Comparison of ENCODE assay signal across 10 cellular contexts in genomic region chr13:50521750-50522149, GRCh38.
DNase-seq lines count a peak whose midpoint lies in the region; TF ChIP-seq lines count a peak whose summit lies in the region.
"Had no signal": no experiment of that assay in that cellular context is flagged by ENCODE, and none has a peak within 500 bp of the region (broad histone marks: within the 10 kb centered on the region; RNA-seq: fewer than 3 reads in every experiment).

No MANE protein-coding gene starts in this region.

- H3K27me3 Mint-ChIP-seq in CD14-positive monocyte (ENCODE audit: low read depth in 3 of 3): peaks cover 0 to 2% (median 2%) of the 10 kb centered on the region in 3 donors
- no peaks in the 10 kb centered on the region for H3K27me3 Mint-ChIP-seq in glutamatergic neuron (ENCODE audit: unreplicated experiment)
- no peaks in the 10 kb centered on the region for H3K27me3 Mint-ChIP-seq in osteocyte (ENCODE audit: unreplicated experiment)
- peaks cover 4% of the 10 kb centered on the region for H3K27me3 Mint-ChIP-seq in neural progenitor cell (ENCODE audit: insufficient read depth, low read depth)
- H3K27me3 Mint-ChIP-seq: central memory CD8-positive, alpha-beta T cell had no signal

- peaks cover 10% of the 10 kb centered on the region for H3K4me1 ChIP-seq in neural progenitor cell

- no peaks in the 10 kb centered on the region for H3F3A ChIP-seq in neural progenitor cell (ENCODE audit: low read depth)

- H3K36me3 ChIP-seq in SK-N-MC (ENCODE audit: insufficient read depth, low read length) (no peaks in the 10 kb centered on the region), neural progenitor cell (no peaks in the 10 kb centered on the region)

- no peaks in the 10 kb centered on the region for H3K27me3 ChIP-seq in neural progenitor cell

- H3K79me2 ChIP-seq in neural progenitor cell (ENCODE audit: low read depth): no peaks in the 10 kb centered on the region

- H3K4me2 ChIP-seq in neural progenitor cell: no peak overlapping the region

- H3K4me1 Mint-ChIP-seq in CD14-positive monocyte: peaks cover 71% of the 10 kb centered on the region
- peaks cover 19% of the 10 kb centered on the region for H3K4me1 Mint-ChIP-seq in glutamatergic neuron (ENCODE audit: low read depth, unreplicated experiment)
- peaks cover 17% of the 10 kb centered on the region for H3K4me1 Mint-ChIP-seq in osteocyte (ENCODE audit: unreplicated experiment)
- peaks cover 5% of the 10 kb centered on the region for H3K4me1 Mint-ChIP-seq in neural progenitor cell

- H3K27ac ChIP-seq in SK-N-MC: peak overlapping the region; percentile 92
- no peak overlapping the region for H3K27ac ChIP-seq in neural progenitor cell

- peak overlapping the region; percentile 66 to 89 (median 76) for H3K27ac Mint-ChIP-seq in CD14-positive monocyte
- no peak overlapping the region for H3K27ac Mint-ChIP-seq in glutamatergic neuron (ENCODE audit: unreplicated experiment)
- H3K27ac Mint-ChIP-seq in osteocyte (ENCODE audit: unreplicated experiment): peak overlapping the region; percentile 68
- H3K27ac Mint-ChIP-seq in neural progenitor cell: no peak overlapping the region

- no peak for DNase-seq in CD14-positive monocyte (ENCODE audit: low spot score)
- peak; percentile 71 for DNase-seq in SK-N-MC (ENCODE audit: low read depth, low spot score)
- peak; percentile 26 for DNase-seq in glutamatergic neuron
- DNase-seq in osteocyte (ENCODE audit: extremely low spot score, unreplicated experiment): no peak
- DNase-seq in cortex of kidney (lab: John Stamatoyannopoulos, UW): no peak
- DNase-seq in NCI-H1930 (lab: John Stamatoyannopoulos, UW): no peak
- no peak for DNase-seq in neural progenitor cell (ENCODE audit: low spot score)
- DNase-seq in lower leg skin (ENCODE audit: low spot score in 2 of 2): no peak
- DNase-seq: NCI-H774 had no signal

- no peak for TF ChIP-seq POLR2A in lower leg skin (IDR thresholded peaks at IDR 0.05)

- H3K9ac ChIP-seq in SK-N-MC (ENCODE audit: insufficient read length) (no peak overlapping the region), neural progenitor cell (no peak overlapping the region)

- H3K9me3 ChIP-seq in SK-N-MC (ENCODE audit: low read depth, low read length) (no peaks in the 10 kb centered on the region), neural progenitor cell (ENCODE audit: low read depth) (no peaks in the 10 kb centered on the region)

- H4K20me1 ChIP-seq in neural progenitor cell (ENCODE audit: low read depth): no peaks in the 10 kb centered on the region

- intact Hi-C loops in CD14-positive monocyte (cut with micrococcal nuclease): loop anchor here in 1 of 2 donors (10.0 kb wide), 1 partner anchor 207 kb away; no protein-coding TSS in a partner anchor
- intact Hi-C loops in lower leg skin (cut with DNase I; ENCODE audit: low total_unique reads): no loop called here

- TF ChIP-seq CTCF in CD14-positive monocyte (IDR thresholded peaks at IDR 0.05): no peak
- no peak for TF ChIP-seq CTCF in glutamatergic neuron (IDR thresholded peaks at IDR 0.05; ENCODE audit: partially characterized antibody, unreplicated experiment)
- TF ChIP-seq CTCF in osteocyte (IDR thresholded peaks at IDR 0.05): no peak
- TF ChIP-seq CTCF in neural progenitor cell (IDR thresholded peaks at IDR 0.05): no peak
- no peak for TF ChIP-seq CTCF in lower leg skin (IDR thresholded peaks at IDR 0.05)

- H3K9me3 Mint-ChIP-seq in CD14-positive monocyte: no peaks in the 10 kb centered on the region
- H3K9me3 Mint-ChIP-seq in glutamatergic neuron (ENCODE audit: unreplicated experiment): no peaks in the 10 kb centered on the region
- H3K9me3 Mint-ChIP-seq in osteocyte (ENCODE audit: unreplicated experiment): no peaks in the 10 kb centered on the region
- no peaks in the 10 kb centered on the region for H3K9me3 Mint-ChIP-seq in neural progenitor cell
- H3K9me3 Mint-ChIP-seq: central memory CD8-positive, alpha-beta T cell had no signal

- H2AFZ ChIP-seq in neural progenitor cell (replicated peaks): no peak overlapping the region

- H3K4me3 Mint-ChIP-seq in CD14-positive monocyte: no peak overlapping the region
- H3K4me3 Mint-ChIP-seq in glutamatergic neuron (ENCODE audit: unreplicated experiment): no peak overlapping the region
- H3K4me3 Mint-ChIP-seq in osteocyte (ENCODE audit: unreplicated experiment): no peak overlapping the region
- no peak overlapping the region for H3K4me3 Mint-ChIP-seq in neural progenitor cell
- H3K4me3 Mint-ChIP-seq: central memory CD8-positive, alpha-beta T cell had no signal

- WGBS in lower leg skin, 2 donors: 16 to 19% methylated on average over 3 of the region's 3 CpGs

- H3K36me3 Mint-ChIP-seq in CD14-positive monocyte (no peaks in the 10 kb centered on the region), glutamatergic neuron (ENCODE audit: unreplicated experiment) (no peaks in the 10 kb centered on the region), osteocyte (ENCODE audit: unreplicated experiment) (no peaks in the 10 kb centered on the region), neural progenitor cell (no peaks in the 10 kb centered on the region)

- peak overlapping the region; percentile 45 for H3K4me3 ChIP-seq in SK-N-MC
- no peak overlapping the region for H3K4me3 ChIP-seq in neural progenitor cell
- no peak overlapping the region for H3K4me3 ChIP-seq in lower leg skin (ENCODE audit: low read depth, poor library complexity, severe bottlenecking)

Comparison
In these comparisons a context has a peak if more than half of its experiments do, and no peak if none do; other contexts are left out.
1. DNase-seq: peak in SK-N-MC (single experiment) and glutamatergic neuron (single experiment); none in CD14-positive monocyte (single experiment), osteocyte (single experiment), cortex of kidney (single experiment), NCI-H1930 (0 of 2), neural progenitor cell (single experiment) and lower leg skin (0 of 2).
2. H3K27ac Mint-ChIP-seq: peak in CD14-positive monocyte (7 of 7) and osteocyte (single experiment); none in glutamatergic neuron (single experiment) and neural progenitor cell (single experiment).